ENCODE assay signal across 1 cellular context in the genomic region with DNA sequence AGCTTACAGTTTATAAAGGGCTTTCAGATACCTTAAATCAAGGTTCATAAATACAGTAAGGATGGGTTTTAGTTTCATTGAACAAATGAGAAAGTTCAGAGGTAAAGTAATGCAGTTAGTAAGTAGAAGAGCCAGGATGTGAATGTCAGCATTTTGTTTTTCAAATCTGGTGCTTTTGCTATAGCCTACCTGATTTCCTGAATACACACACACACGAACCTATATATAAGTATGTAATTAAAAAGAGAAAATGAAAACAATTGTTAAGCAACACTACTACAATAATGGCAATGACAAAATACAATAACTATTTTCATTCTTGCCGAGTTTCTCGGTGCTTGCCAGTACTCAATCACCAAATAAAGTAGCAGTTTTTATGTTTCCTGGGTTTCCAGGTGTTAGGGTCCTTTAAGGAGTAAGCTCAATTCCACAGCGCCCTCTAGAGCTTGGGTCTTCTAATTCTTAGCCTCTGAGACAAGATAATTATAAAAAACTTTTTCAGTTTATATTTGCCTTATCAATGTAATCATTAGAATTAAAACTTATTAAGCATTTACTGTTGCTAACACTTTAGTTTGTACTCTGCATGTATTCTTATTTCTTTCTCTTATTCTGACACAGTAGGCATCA.
TF ChIP-seq lines count a peak whose summit lies in the region.

No MANE protein-coding gene starts in this region.

TF ChIP-seq in GM23338, 12 proteins besides CTCF, POLR2A, EP300 and RAD21 (continued from another document):
- TF ChIP-seq, protein P1, sequence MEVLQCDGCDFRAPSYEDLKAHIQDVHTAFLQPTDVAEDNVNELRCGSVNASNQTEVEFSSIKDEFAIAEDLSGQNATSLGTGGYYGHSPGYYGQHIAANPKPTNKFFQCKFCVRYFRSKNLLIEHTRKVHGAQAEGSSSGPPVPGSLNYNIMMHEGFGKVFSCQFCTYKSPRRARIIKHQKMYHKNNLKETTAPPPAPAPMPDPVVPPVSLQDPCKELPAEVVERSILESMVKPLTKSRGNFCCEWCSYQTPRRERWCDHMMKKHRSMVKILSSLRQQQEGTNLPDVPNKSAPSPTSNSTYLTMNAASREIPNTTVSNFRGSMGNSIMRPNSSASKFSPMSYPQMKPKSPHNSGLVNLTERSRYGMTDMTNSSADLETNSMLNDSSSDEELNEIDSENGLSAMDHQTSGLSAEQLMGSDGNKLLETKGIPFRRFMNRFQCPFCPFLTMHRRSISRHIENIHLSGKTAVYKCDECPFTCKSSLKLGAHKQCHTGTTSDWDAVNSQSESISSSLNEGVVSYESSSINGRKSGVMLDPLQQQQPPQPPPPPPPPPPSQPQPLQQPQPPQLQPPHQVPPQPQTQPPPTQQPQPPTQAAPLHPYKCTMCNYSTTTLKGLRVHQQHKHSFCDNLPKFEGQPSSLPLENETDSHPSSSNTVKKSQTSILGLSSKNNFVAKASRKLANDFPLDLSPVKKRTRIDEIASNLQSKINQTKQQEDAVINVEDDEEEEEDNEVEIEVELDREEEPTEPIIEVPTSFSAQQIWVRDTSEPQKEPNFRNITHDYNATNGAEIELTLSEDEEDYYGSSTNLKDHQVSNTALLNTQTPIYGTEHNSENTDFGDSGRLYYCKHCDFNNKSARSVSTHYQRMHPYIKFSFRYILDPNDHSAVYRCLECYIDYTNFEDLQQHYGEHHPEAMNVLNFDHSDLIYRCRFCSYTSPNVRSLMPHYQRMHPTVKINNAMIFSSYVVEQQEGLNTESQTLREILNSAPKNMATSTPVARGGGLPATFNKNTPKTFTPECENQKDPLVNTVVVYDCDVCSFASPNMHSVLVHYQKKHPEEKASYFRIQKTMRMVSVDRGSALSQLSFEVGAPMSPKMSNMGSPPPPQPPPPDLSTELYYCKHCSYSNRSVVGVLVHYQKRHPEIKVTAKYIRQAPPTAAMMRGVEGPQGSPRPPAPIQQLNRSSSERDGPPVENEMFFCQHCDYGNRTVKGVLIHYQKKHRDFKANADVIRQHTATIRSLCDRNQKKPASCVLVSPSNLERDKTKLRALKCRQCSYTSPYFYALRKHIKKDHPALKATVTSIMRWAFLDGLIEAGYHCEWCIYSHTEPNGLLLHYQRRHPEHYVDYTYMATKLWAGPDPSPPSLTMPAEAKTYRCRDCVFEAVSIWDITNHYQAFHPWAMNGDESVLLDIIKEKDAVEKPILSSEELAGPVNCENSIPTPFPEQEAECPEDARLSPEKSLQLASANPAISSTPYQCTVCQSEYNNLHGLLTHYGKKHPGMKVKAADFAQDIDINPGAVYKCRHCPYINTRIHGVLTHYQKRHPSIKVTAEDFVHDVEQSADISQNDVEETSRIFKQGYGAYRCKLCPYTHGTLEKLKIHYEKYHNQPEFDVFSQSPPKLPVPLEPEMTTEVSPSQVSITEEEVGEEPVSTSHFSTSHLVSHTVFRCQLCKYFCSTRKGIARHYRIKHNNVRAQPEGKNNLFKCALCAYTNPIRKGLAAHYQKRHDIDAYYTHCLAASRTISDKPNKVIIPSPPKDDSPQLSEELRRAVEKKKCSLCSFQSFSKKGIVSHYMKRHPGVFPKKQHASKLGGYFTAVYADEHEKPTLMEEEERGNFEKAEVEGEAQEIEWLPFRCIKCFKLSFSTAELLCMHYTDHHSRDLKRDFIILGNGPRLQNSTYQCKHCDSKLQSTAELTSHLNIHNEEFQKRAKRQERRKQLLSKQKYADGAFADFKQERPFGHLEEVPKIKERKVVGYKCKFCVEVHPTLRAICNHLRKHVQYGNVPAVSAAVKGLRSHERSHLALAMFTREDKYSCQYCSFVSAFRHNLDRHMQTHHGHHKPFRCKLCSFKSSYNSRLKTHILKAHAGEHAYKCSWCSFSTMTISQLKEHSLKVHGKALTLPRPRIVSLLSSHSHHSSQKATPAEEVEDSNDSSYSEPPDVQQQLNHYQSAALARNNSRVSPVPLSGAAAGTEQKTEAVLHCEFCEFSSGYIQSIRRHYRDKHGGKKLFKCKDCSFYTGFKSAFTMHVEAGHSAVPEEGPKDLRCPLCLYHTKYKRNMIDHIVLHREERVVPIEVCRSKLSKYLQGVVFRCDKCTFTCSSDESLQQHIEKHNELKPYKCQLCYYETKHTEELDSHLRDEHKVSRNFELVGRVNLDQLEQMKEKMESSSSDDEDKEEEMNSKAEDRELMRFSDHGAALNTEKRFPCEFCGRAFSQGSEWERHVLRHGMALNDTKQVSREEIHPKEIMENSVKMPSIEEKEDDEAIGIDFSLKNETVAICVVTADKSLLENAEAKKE (CRISPR knock-in tag; IDR thresholded peaks at IDR 0.05), result no peak
- TF ChIP-seq NANOG (IDR thresholded peaks at IDR 0.05; ENCODE audit: borderline replicate concordance) (no peak), EZH2phosphoT487 (IDR thresholded peaks at IDR 0.05; ENCODE audit: unreplicated experiment) (no peak)
